8 cellular contexts compared by ENCODE assay signal in the genomic region with DNA sequence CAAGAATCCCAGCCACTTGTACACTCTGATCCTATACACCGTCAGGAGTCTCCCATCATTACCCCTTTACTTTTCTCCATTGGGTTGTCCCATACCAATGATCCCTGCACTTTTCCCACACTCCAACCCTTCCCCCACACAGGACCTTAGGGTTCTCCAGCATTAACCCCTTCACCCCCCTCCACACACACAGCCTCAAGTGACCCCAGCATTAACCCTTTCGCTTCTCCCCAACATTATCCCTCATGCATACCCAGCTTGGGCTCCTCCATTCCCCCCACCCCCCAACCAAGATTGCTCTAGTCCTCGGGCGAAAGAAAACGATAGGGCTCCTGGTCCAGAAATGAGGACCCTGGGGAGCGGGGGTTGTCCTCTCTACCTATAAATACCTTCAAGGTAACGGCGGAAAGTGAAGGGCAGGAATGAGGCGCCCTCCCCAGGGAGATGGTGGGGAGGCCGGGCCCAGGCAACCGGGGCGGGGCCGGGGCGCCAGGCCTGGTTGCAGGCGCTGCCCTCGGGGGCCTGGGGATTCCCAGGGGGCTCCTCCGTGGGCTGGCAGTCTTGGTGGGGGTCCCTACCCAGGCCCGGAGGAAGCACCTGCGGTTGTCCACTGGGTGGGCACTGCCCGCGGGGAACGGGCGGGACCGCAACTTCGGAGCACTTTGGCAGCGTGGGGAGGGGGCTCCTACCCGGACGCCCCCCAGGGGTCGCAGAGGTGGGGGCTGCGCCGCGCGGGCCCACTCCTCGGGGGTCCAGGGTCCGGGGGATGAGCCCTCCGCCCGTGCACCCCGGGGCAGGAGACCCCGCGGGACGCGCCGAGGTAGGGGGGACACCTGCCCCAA. TPM values are rescaled to one million over a fixed set of nuclear protein-coding genes. Genes with fewer than 3 reads are reported as not detected.
DNase-seq lines count a peak whose midpoint lies in the region; ATAC-seq and TF ChIP-seq lines count a peak whose summit lies in the region.

No MANE protein-coding gene starts in this region.

- H3K4me3 ChIP-seq in smooth muscle cell = peak overlapping the region; percentile 65

- H3K4me1 Mint-ChIP-seq in T-cell (peaks cover 24 to 27% (median 26%) of the 10 kb centered on the region in 3 donors), glutamatergic neuron (ENCODE audit: low read depth, unreplicated experiment) (peaks cover 4% of the 10 kb centered on the region)

- H3K27me3 Mint-ChIP-seq in T-cell (no peaks in the 10 kb centered on the region), glutamatergic neuron (ENCODE audit: unreplicated experiment) (peaks cover 10% of the 10 kb centered on the region)

- no peaks in the 10 kb centered on the region for H3K79me2 ChIP-seq in smooth muscle cell (ENCODE audit: low read depth)

- peak; percentile 25 for DNase-seq in AG08395 (ENCODE audit: low spot score)
- DNase-seq in T-cell = peak in 1 of 34 experiments; percentile 21
- DNase-seq in glutamatergic neuron = no peak
- no peak for DNase-seq in smooth muscle cell (lab: John Stamatoyannopoulos, UW; ENCODE audit: unreplicated experiment)
- DNase-seq in MV-4-11 (lab: John Stamatoyannopoulos, UW) = no peak

- peaks cover 15% of the 10 kb centered on the region for H3F3A ChIP-seq in smooth muscle cell (ENCODE audit: low read depth)

- no peaks in the 10 kb centered on the region for H3K36me3 ChIP-seq in smooth muscle cell (ENCODE audit: low read depth)

- peak overlapping the region; percentile 90 for H2AFZ ChIP-seq in smooth muscle cell (ENCODE audit: low read depth)

- WGBS in smooth muscle cell (ENCODE audit: low lambda C conversion rate) = 9% methylated on average over 25 of the region's 43 CpGs

- peak; percentile 2 for ATAC-seq in GM19324 (IDR thresholded peaks at IDR 0.05; ENCODE audit: low FRiP score, unreplicated experiment)
- peak in 1 of 4 experiments; percentile 13 for ATAC-seq in T-cell (replicated peaks in 1 of 4)
- no peak for ATAC-seq in HG03571 (IDR thresholded peaks at IDR 0.05; ENCODE audit: unreplicated experiment)
- ATAC-seq in HG02938 (IDR thresholded peaks at IDR 0.05; ENCODE audit: unreplicated experiment) = no peak

- no peak for TF ChIP-seq CTCF in glutamatergic neuron (IDR thresholded peaks at IDR 0.05; ENCODE audit: partially characterized antibody, unreplicated experiment)
- TF ChIP-seq CTCF in smooth muscle cell (IDR thresholded peaks at IDR 0.05; ENCODE audit: borderline replicate concordance, insufficient read depth, poor library complexity, severe bottlenecking) = no peak

- no peak overlapping the region for H3K9ac ChIP-seq in smooth muscle cell (ENCODE audit: low read depth)

- peak overlapping the region; percentile 69 to 76 (median 69) for H3K4me3 Mint-ChIP-seq in T-cell
- H3K4me3 Mint-ChIP-seq in glutamatergic neuron (ENCODE audit: unreplicated experiment) = peak overlapping the region; percentile 80

- POLR2A ChIA-PET in T-cell (lab: Charles Lee) = no interaction called here

- H3K36me3 Mint-ChIP-seq in T-cell (peaks cover 19% of the 10 kb centered on the region), glutamatergic neuron (ENCODE audit: unreplicated experiment) (no peaks in the 10 kb centered on the region)

- H3K9me3 ChIP-seq in smooth muscle cell (replicated peaks; ENCODE audit: low read depth) = no peaks in the 10 kb centered on the region

- H3K27ac ChIP-seq in smooth muscle cell (ENCODE audit: low read depth) = no peak overlapping the region

- H4K20me1 ChIP-seq in smooth muscle cell (ENCODE audit: low read depth) = no peaks in the 10 kb centered on the region

- no peaks in the 10 kb centered on the region for H3K4me1 ChIP-seq in smooth muscle cell (ENCODE audit: low read depth)

- CTCF ChIA-PET in T-cell (lab: Charles Lee) = no interaction called here

- H3K4me2 ChIP-seq in smooth muscle cell = peak overlapping the region; percentile 98

- H3K27ac Mint-ChIP-seq in T-cell (peak overlapping the region; percentile 24 to 82), glutamatergic neuron (ENCODE audit: unreplicated experiment) (peak overlapping the region; percentile 16)

- no peaks in the 10 kb centered on the region for H3K9me3 Mint-ChIP-seq in T-cell
- peaks cover 6% of the 10 kb centered on the region for H3K9me3 Mint-ChIP-seq in glutamatergic neuron (ENCODE audit: unreplicated experiment)

- H3K27me3 ChIP-seq in smooth muscle cell (ENCODE audit: low read depth) = peaks cover 6% of the 10 kb centered on the region

RNA-seq across cellular contexts. Expression of a gene that starts 0.8 kb away (rescaled TPM):
- total RNA-seq in T-cell (10 to 100 TPM; 19.7 to 39.1 (median 34.6) TPM), glutamatergic neuron (ENCODE audit: unreplicated experiment) (106 TPM), smooth muscle cell (13.5 and 23.1 TPM in 2 replicates)
- polyA plus RNA-seq in smooth muscle cell = 40.5 and 41.5 TPM in 2 replicates

RNA-seq across cellular contexts. Expression of a gene that starts 15.3 kb away (rescaled TPM):
- 100 to 1,000 TPM; 166 to 296 (median 284) TPM for total RNA-seq in T-cell
- total RNA-seq in glutamatergic neuron (ENCODE audit: unreplicated experiment) = not detected
- not detected in 2 replicates for total RNA-seq in smooth muscle cell
- 0.24 TPM in 1 of 2 replicates, not detected in the other for polyA plus RNA-seq in smooth muscle cell

RNA-seq across cellular contexts. Expression of a gene that starts 30.2 kb away (rescaled TPM):
- total RNA-seq in T-cell (100 to 1,000 TPM; 134 to 198 (median 184) TPM), glutamatergic neuron (ENCODE audit: unreplicated experiment) (354 TPM), smooth muscle cell (61.9 and 92.0 TPM in 2 replicates)
- 93.9 and 105 TPM in 2 replicates for polyA plus RNA-seq in smooth muscle cell

RNA-seq across cellular contexts. Expression of a gene that starts 30.3 kb away (rescaled TPM):
- total RNA-seq in T-cell (1 to 10 TPM in 1 of 5 donors, under 1 TPM in 4; 0.13 to 1.3 (median 0.72) TPM), glutamatergic neuron (ENCODE audit: unreplicated experiment) (not detected), smooth muscle cell (not detected in 2 replicates)
- not detected in 2 replicates for polyA plus RNA-seq in smooth muscle cell

RNA-seq across cellular contexts. Expression of a gene that starts 59.3 kb away (rescaled TPM):
- total RNA-seq in T-cell (1 to 10 TPM in 3 of 5 donors, under 1 TPM in 2; 0.73 to 1.6 (median 1.3) TPM), glutamatergic neuron (ENCODE audit: unreplicated experiment) (not detected), smooth muscle cell (not detected in 2 replicates)
- not detected in 2 replicates for polyA plus RNA-seq in smooth muscle cell

Comparison
In these comparisons a context has a peak if more than half of its experiments do, and no peak if none do; other contexts are left out.
1. RNA of a gene that starts 15.3 kb away (total RNA-seq): 166 to 296 TPM in T-cell; not detected in glutamatergic neuron (single experiment) and not detected in smooth muscle cell; every median in the first group is over 100 times any median in the second.